15 cellular contexts compared by ENCODE assay signal in genomic region chr11:111606986-111607385, GRCh38.
"Had no signal": no experiment of that assay in that cellular context is flagged by ENCODE, and none has a peak within 500 bp of the region (broad histone marks: within the 10 kb centered on the region; RNA-seq: fewer than 3 reads in every experiment).

No MANE protein-coding gene starts in this region.

- H3K27me3 Mint-ChIP-seq: activated naive CD8-positive, alpha-beta T cell treated with anti-CD3 and anti-CD28 coated beads, Interleukin-2, amount 10 ng/mL, durations not matched to agents 7 days and 5 days; activated T-cell treated with anti-CD3 and anti-CD28 coated beads, Interleukin-2, amount 50 U/mL, for 24 hours; central memory CD8-positive, alpha-beta T cell; dendritic cell treated with granulocyte-macrophage colony-stimulating factor and Interleukin-4, amounts not matched to agents 40 ng/mL and 50 ng/mL, for 4 days; memory B cell; natural killer cell treated with Interleukin-12 subunit alpha and Interleukin-12 subunit beta and Interleukin-15 and Interleukin-18, amount 100 ng/mL, for 72 hours; stimulated activated naive CD8-positive, alpha-beta T cell treated with anti-CD3 and anti-CD28 coated beads, Interleukin-15, Interleukin-2, amounts not matched to agents 100 ng/mL and 50 ng/mL, for 24 hours had no signal

- H3K4me3 Mint-ChIP-seq: activated naive CD8-positive, alpha-beta T cell treated with anti-CD3 and anti-CD28 coated beads, Interleukin-2, amount 10 ng/mL, durations not matched to agents 7 days and 5 days; activated T-cell treated with anti-CD3 and anti-CD28 coated beads, Interleukin-2, amount 50 U/mL, for 24 hours; central memory CD8-positive, alpha-beta T cell; dendritic cell treated with granulocyte-macrophage colony-stimulating factor and Interleukin-4, amounts not matched to agents 40 ng/mL and 50 ng/mL, for 4 days; memory B cell; natural killer cell treated with Interleukin-12 subunit alpha and Interleukin-12 subunit beta and Interleukin-15 and Interleukin-18, amount 100 ng/mL, for 72 hours; stimulated activated naive CD8-positive, alpha-beta T cell treated with anti-CD3 and anti-CD28 coated beads, Interleukin-15, Interleukin-2, amounts not matched to agents 100 ng/mL and 50 ng/mL, for 24 hours; T-helper 2 cell treated with Interferon-gamma antibody and Interleukin-4, amounts not matched to agents 5 μg/mL and 100 μg/mL, for 36 hours had no signal

- DNase-seq: activated CD4-positive, alpha-beta T cell treated with anti-CD3 and anti-CD28 coated beads, Interleukin-2, amount 50 U/mL, for 1 hour; activated gamma-delta T cell treated with Interleukin-2 at 50 U/mL for 16 hours; activated naive CD8-positive, alpha-beta T cell treated with anti-CD3 and anti-CD28 coated beads, Interleukin-2, amount 10 ng/mL, durations not matched to agents 7 days and 5 days; activated T-cell treated with anti-CD3 and anti-CD28 coated beads, Interleukin-2, amount 50 U/mL, for 24 hours; body of pancreas; sigmoid colon; stimulated activated CD4-positive, alpha-beta T cell treated with anti-CD3 and anti-CD28 coated beads, Interleukin-4, amount 100 ng/mL, for 1 hour; stimulated activated CD8-positive, alpha-beta memory T cell treated with anti-CD3 and anti-CD28 coated beads, Interleukin-4, amount 100 ng/mL, for 48 hours had no signal

- H3K27ac Mint-ChIP-seq: activated naive CD8-positive, alpha-beta T cell treated with anti-CD3 and anti-CD28 coated beads, Interleukin-2, amount 10 ng/mL, durations not matched to agents 7 days and 5 days; activated T-cell treated with anti-CD3 and anti-CD28 coated beads, Interleukin-2, amount 50 U/mL, for 24 hours; dendritic cell treated with granulocyte-macrophage colony-stimulating factor and Interleukin-4, amounts not matched to agents 40 ng/mL and 50 ng/mL, for 4 days; memory B cell; natural killer cell treated with Interleukin-12 subunit alpha and Interleukin-12 subunit beta and Interleukin-15 and Interleukin-18, amount 100 ng/mL, for 72 hours; stimulated activated naive CD8-positive, alpha-beta T cell treated with anti-CD3 and anti-CD28 coated beads, Interleukin-15, Interleukin-2, amounts not matched to agents 100 ng/mL and 50 ng/mL, for 24 hours; T-helper 2 cell treated with Interferon-gamma antibody and Interleukin-4, amounts not matched to agents 5 μg/mL and 100 μg/mL, for 36 hours had no signal

- H3K9me3 ChIP-seq: body of pancreas, sigmoid colon, thoracic aorta had no signal

- H3K9me3 Mint-ChIP-seq: activated naive CD8-positive, alpha-beta T cell treated with anti-CD3 and anti-CD28 coated beads, Interleukin-2, amount 10 ng/mL, durations not matched to agents 7 days and 5 days; activated T-cell treated with anti-CD3 and anti-CD28 coated beads, Interleukin-2, amount 50 U/mL, for 24 hours; central memory CD8-positive, alpha-beta T cell; dendritic cell treated with granulocyte-macrophage colony-stimulating factor and Interleukin-4, amounts not matched to agents 40 ng/mL and 50 ng/mL, for 4 days; memory B cell; natural killer cell treated with Interleukin-12 subunit alpha and Interleukin-12 subunit beta and Interleukin-15 and Interleukin-18, amount 100 ng/mL, for 72 hours; stimulated activated naive CD8-positive, alpha-beta T cell treated with anti-CD3 and anti-CD28 coated beads, Interleukin-15, Interleukin-2, amounts not matched to agents 100 ng/mL and 50 ng/mL, for 24 hours; T-helper 2 cell treated with Interferon-gamma antibody and Interleukin-4, amounts not matched to agents 5 μg/mL and 100 μg/mL, for 36 hours had no signal

- H3K36me3 ChIP-seq: sigmoid colon, thoracic aorta had no signal

- H3K27ac ChIP-seq: body of pancreas, sigmoid colon, thoracic aorta had no signal

- H3K4me3 ChIP-seq: body of pancreas, sigmoid colon, thoracic aorta had no signal

- H3K27me3 ChIP-seq: body of pancreas, sigmoid colon had no signal

- H3K36me3 Mint-ChIP-seq: memory B cell had no signal
